Comparison of ENCODE assay signal across 26 cellular contexts in genomic region chr15:65379986-65380385, GRCh38. TPM values are rescaled to one million over a fixed set of nuclear protein-coding genes. Genes with fewer than 3 reads are reported as not detected.
"Had no signal": no experiment of that assay in that cellular context is flagged by ENCODE, and none has a peak within 500 bp of the region (broad histone marks: within the 10 kb centered on the region; RNA-seq: fewer than 3 reads in every experiment).

No MANE protein-coding gene starts in this region.

- H3K27ac Mint-ChIP-seq: activated CD8-positive, alpha-beta T cell treated with anti-CD3 and anti-CD28 coated beads for 36 hours; activated naive CD4-positive, alpha-beta T cell treated with anti-CD3 and anti-CD28 coated beads, Interleukin-2, amount 50 U/mL, for 24 hours; activated T-cell treated with anti-CD3 and anti-CD28 coated beads, Interleukin-2, amount 50 U/mL, for 24 hours; activated T-helper 1 cell treated with anti-CD3 and anti-CD28 coated beads, Interleukin-12 subunit alpha, Interleukin-12 subunit beta, Interleukin-2, Interleukin-4 antibody, amounts not matched to agents 30 ng/mL and 10 ng/mL and 1 ng/mL, durations not matched to agents 14 hours and 24 hours and 36 hours; T-helper 1 cell treated with Interleukin-12 subunit alpha and Interleukin-12 subunit beta and Interleukin-4 antibody, amounts not matched to agents 30 μg/mL and 1 μg/mL, for 36 hours had no signal

- H3K36me3 Mint-ChIP-seq: activated naive CD4-positive, alpha-beta T cell treated with anti-CD3 and anti-CD28 coated beads, Interleukin-2, amount 50 U/mL, for 24 hours had no signal

- DNase-seq: activated CD4-positive, alpha-beta T cell treated with anti-CD3 and anti-CD28 coated beads for 4 hours; activated CD8-positive, alpha-beta memory T cell treated with anti-CD3 and anti-CD28 coated beads, Interleukin-2, amount 50 U/mL, for 48 hours; activated CD8-positive, alpha-beta T cell treated with anti-CD3 and anti-CD28 coated beads for 36 hours; activated effector memory CD4-positive, alpha-beta T cell treated with Interleukin-2 at 50 U/mL for 16 hours; activated naive CD4-positive, alpha-beta T cell; activated T-cell treated with anti-CD3 and anti-CD28 coated beads, Interleukin-2, amount 50 U/mL, for 24 hours; aorta; central memory CD4-positive, alpha-beta T cell; KG1; NCI-H1092; NCI-H1417; NCI-H1930; NCI-H345; NCI-H510A; NCI-H748 treated with DMSO at 0.1 percent for 48 hours; OCI-M1; RPMI8226 had no signal

- H3K4me3 Mint-ChIP-seq: activated CD8-positive, alpha-beta T cell treated with anti-CD3 and anti-CD28 coated beads for 36 hours; activated naive CD4-positive, alpha-beta T cell treated with anti-CD3 and anti-CD28 coated beads, Interleukin-2, amount 50 U/mL, for 24 hours; activated T-cell treated with anti-CD3 and anti-CD28 coated beads, Interleukin-2, amount 50 U/mL, for 24 hours; activated T-helper 1 cell treated with anti-CD3 and anti-CD28 coated beads, Interleukin-12 subunit alpha, Interleukin-12 subunit beta, Interleukin-2, Interleukin-4 antibody, amounts not matched to agents 30 ng/mL and 10 ng/mL and 1 ng/mL, durations not matched to agents 14 hours and 24 hours and 36 hours; T-helper 1 cell treated with Interleukin-12 subunit alpha and Interleukin-12 subunit beta and Interleukin-4 antibody, amounts not matched to agents 30 μg/mL and 1 μg/mL, for 36 hours had no signal

- ATAC-seq: activated CD4-positive, CD25-positive, alpha-beta regulatory T cell treated with anti-CD3 and anti-CD28 coated beads, Interleukin-2, amount 50 U/mL, for 24 hours; activated CD8-positive, alpha-beta T cell treated with anti-CD3 and anti-CD28 coated beads for 36 hours; Panc1; Right ventricle myocardium inferior had no signal

- H3K9me3 Mint-ChIP-seq: activated CD8-positive, alpha-beta T cell treated with anti-CD3 and anti-CD28 coated beads for 36 hours; activated naive CD4-positive, alpha-beta T cell treated with anti-CD3 and anti-CD28 coated beads, Interleukin-2, amount 50 U/mL, for 24 hours; activated T-cell treated with anti-CD3 and anti-CD28 coated beads, Interleukin-2, amount 50 U/mL, for 24 hours; activated T-helper 1 cell treated with anti-CD3 and anti-CD28 coated beads, Interleukin-12 subunit alpha, Interleukin-12 subunit beta, Interleukin-2, Interleukin-4 antibody, amounts not matched to agents 30 ng/mL and 10 ng/mL and 1 ng/mL, durations not matched to agents 14 hours and 24 hours and 36 hours; T-helper 1 cell treated with Interleukin-12 subunit alpha and Interleukin-12 subunit beta and Interleukin-4 antibody, amounts not matched to agents 30 μg/mL and 1 μg/mL, for 36 hours had no signal

RNA-seq across cellular contexts. Expression of gene IGDCC3, which starts 2.2 kb away (rescaled TPM):
- total RNA-seq: activated CD8-positive, alpha-beta T cell treated with anti-CD3 and anti-CD28 coated beads for 36 hours; activated T-helper 1 cell treated with anti-CD3 and anti-CD28 coated beads, Interleukin-12 subunit alpha, Interleukin-12 subunit beta, Interleukin-2, Interleukin-4 antibody, amounts not matched to agents 30 ng/mL and 10 ng/mL and 1 ng/mL, durations not matched to agents 14 hours and 24 hours and 36 hours; aorta; bronchial epithelial cell; LHCN-M2; M059J had no signal
- polyA plus RNA-seq: aorta had no signal

RNA-seq across cellular contexts. Expression of gene IGDCC4, which starts 42.8 kb away (rescaled TPM):
- polyA plus RNA-seq: aorta had no signal
